20 cellular contexts compared by ENCODE assay signal in the genomic region with DNA sequence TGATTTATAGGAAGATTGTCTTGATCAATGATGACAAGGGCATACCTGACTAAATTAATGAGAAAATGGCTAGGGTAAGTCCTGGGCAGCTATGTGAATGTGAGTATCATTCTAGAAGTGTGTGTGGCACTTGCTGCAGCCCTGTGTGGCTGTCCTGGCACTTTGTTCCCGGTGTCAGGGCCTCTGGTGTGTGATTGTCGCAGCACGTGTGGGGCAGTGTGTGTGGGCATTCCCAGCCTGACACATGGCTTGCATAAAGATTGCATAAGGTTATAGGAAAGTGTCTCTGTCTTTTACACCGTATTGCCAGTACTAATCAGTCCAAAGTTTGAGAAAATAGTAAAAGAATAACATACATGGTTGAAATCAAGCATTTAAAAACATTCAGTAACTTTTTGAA.
A peak's percentile ranks its signal among the peaks of the same experiment; 100 is the strongest.
DNase-seq lines count a peak whose midpoint lies in the region; ATAC-seq and TF ChIP-seq lines count a peak whose summit lies in the region.
"Had no signal": no experiment of that assay in that cellular context is flagged by ENCODE, and none has a peak within 500 bp of the region (broad histone marks: within the 10 kb centered on the region; RNA-seq: fewer than 3 reads in every experiment).

No MANE protein-coding gene starts in this region.

- H3K18ac ChIP-seq in trophoblast cell (ENCODE audit: low read length): peak overlapping the region; percentile 89

- H4K12ac ChIP-seq in trophoblast cell (ENCODE audit: low read depth, low read length): no peak overlapping the region

- peaks cover 2% of the 10 kb centered on the region for H3K4me1 Mint-ChIP-seq in activated naive CD8-positive, alpha-beta T cell treated with anti-CD3 and anti-CD28 coated beads for 36 hours

- H2AK5ac ChIP-seq in trophoblast cell (ENCODE audit: low read length): no peak overlapping the region

- no peak overlapping the region for H2BK120ac ChIP-seq in trophoblast cell (ENCODE audit: insufficient read depth, low read length, poor library complexity)

- H3K4me1 ChIP-seq in GM23248 (ENCODE audit: insufficient read depth) (peaks cover 81% of the 10 kb centered on the region), trophoblast cell (ENCODE audit: control insufficient read depth in 1 of 2, insufficient read depth in 2 of 2, low read length in 2 of 2) (peaks cover 15 to 20% of the 10 kb centered on the region in 2 experiments)

- H3K23ac ChIP-seq in trophoblast cell (ENCODE audit: low read length): no peak overlapping the region

- H2BK12ac ChIP-seq in trophoblast cell (ENCODE audit: low read length): no peak overlapping the region

- WGBS in GM23248 (ENCODE audit: low coverage in 1 of 2, low lambda C conversion rate in 2 of 2, missing lambda C conversion rate in 2 of 2), 2 experiments: 79 to 85% methylated on average over 4 of the region's 4 CpGs
- no CpG with 5 or more reads among the region's 4 CpGs for WGBS in trophoblast cell (ENCODE audit: extremely low coverage, insufficient coverage, insufficient read length)

- H4K91ac ChIP-seq in trophoblast cell (ENCODE audit: low read depth, low read length): peak overlapping the region; percentile 4

- H4K8ac ChIP-seq in trophoblast cell (ENCODE audit: low read depth, low read length): no peak overlapping the region

- peaks cover 88% of the 10 kb centered on the region for H3F3A ChIP-seq in GM23248 (ENCODE audit: insufficient read depth)

- H2BK5ac ChIP-seq in trophoblast cell (ENCODE audit: low read depth, low read length, poor library complexity): peak overlapping the region; percentile 31

- H3K4ac ChIP-seq in trophoblast cell (ENCODE audit: low read depth, low read length): peak overlapping the region; percentile 95

- no peak overlapping the region for H3K4me3 Mint-ChIP-seq in activated naive CD8-positive, alpha-beta T cell treated with anti-CD3 and anti-CD28 coated beads for 36 hours

- peak; percentile 82 for ATAC-seq in left lobe of liver

- no peak for TF ChIP-seq CTCF in brain microvascular endothelial cell (IDR thresholded peaks at IDR 0.05; ENCODE audit: low read depth, low read length, missing control alignments)

- peaks cover 12% of the 10 kb centered on the region for H3K36me3 ChIP-seq in GM23248 (ENCODE audit: low read depth)
- H3K36me3 ChIP-seq in brain microvascular endothelial cell (replicated peaks): peaks cover 12% of the 10 kb centered on the region
- H3K36me3 ChIP-seq in trophoblast cell (ENCODE audit: control insufficient read depth in 1 of 2, insufficient read depth in 2 of 2, low read length in 2 of 2): no peaks in the 10 kb centered on the region
- H3K36me3 ChIP-seq: ascending aorta had no signal

- H3K27me3 ChIP-seq in GM23248 (replicated peaks; ENCODE audit: insufficient read depth) (no peaks in the 10 kb centered on the region), brain microvascular endothelial cell (replicated peaks) (no peaks in the 10 kb centered on the region), trophoblast cell (ENCODE audit: insufficient read depth, low read length) (no peaks in the 10 kb centered on the region)
- H3K27me3 ChIP-seq: ascending aorta had no signal

- DNase-seq in GM23248: no peak
- no peak for DNase-seq in brain microvascular endothelial cell
- peak; percentile 77 for DNase-seq in left lobe of liver (ENCODE audit: low spot score)
- peak in 1 of 2 donors; percentile 47 for DNase-seq in trophoblast cell
- DNase-seq in dedifferentiated amniotic fluid mesenchymal stem cell (ENCODE audit: extremely low spot score): no peak
- no peak for DNase-seq in GM19240 (ENCODE audit: insufficient read length, low spot score)
- DNase-seq in activated naive CD8-positive, alpha-beta T cell treated with anti-CD3 and anti-CD28 coated beads for 36 hours: no peak
- DNase-seq in NCI-H2029 (lab: John Stamatoyannopoulos, UW): no peak
- DNase-seq: activated CD4-positive, alpha-beta T cell treated with anti-CD3 and anti-CD28 coated beads for 4 hours; activated CD8-positive, alpha-beta memory T cell treated with anti-CD3 and anti-CD28 coated beads, Interleukin-2, amount 50 U/mL, for 4 hours; cortex of kidney; EL; erythroblast; head of caudate nucleus; NCI-H1436; NCI-H446; stimulated activated naive CD4-positive, alpha-beta T cell treated with Interleukin-2 at 50 U/mL for 16 hours; T1000 had no signal

- H3K27ac Mint-ChIP-seq in activated naive CD8-positive, alpha-beta T cell treated with anti-CD3 and anti-CD28 coated beads for 36 hours: no peak overlapping the region

- H3K4me3 ChIP-seq in GM23248 (no peak overlapping the region), brain microvascular endothelial cell (ENCODE audit: low read depth, low read length) (no peak overlapping the region), trophoblast cell (ENCODE audit: low read depth, low read length) (no peak overlapping the region)
- H3K4me3 ChIP-seq: ascending aorta had no signal

- H3K27me3 Mint-ChIP-seq in activated naive CD8-positive, alpha-beta T cell treated with anti-CD3 and anti-CD28 coated beads for 36 hours: peaks cover 21% of the 10 kb centered on the region

- H3K9me2 ChIP-seq in GM23248 (ENCODE audit: insufficient read depth): no peaks in the 10 kb centered on the region

- H3K27ac ChIP-seq in GM23248 (peak overlapping the region; percentile 41), brain microvascular endothelial cell (peak overlapping the region; percentile 18), trophoblast cell (ENCODE audit: low read depth, low read length) (no peak overlapping the region)
- H3K27ac ChIP-seq: parathyroid adenoma had no signal

- H4K20me1 ChIP-seq in GM23248 (ENCODE audit: insufficient read depth): peaks cover 44% of the 10 kb centered on the region

- H2AFZ ChIP-seq in GM23248 (no peak overlapping the region), trophoblast cell (ENCODE audit: insufficient read depth, low read length, poor library complexity) (no peak overlapping the region)
- H2AFZ ChIP-seq: parathyroid adenoma had no signal

- no peak overlapping the region for H3K4me2 ChIP-seq in GM23248 (ENCODE audit: unreplicated experiment)
- H3K4me2 ChIP-seq in trophoblast cell (ENCODE audit: low read length): no peak overlapping the region

- H3K9me3 Mint-ChIP-seq in activated naive CD8-positive, alpha-beta T cell treated with anti-CD3 and anti-CD28 coated beads for 36 hours: peaks cover 1% of the 10 kb centered on the region

- no peak overlapping the region for H3K9ac ChIP-seq in GM23248
- H3K9ac ChIP-seq in trophoblast cell (ENCODE audit: low read length): no peak overlapping the region
- H3K9ac ChIP-seq: parathyroid adenoma had no signal

- H3K9me3 ChIP-seq in GM23248 (ENCODE audit: low read depth): no peaks in the 10 kb centered on the region
- H3K9me3 ChIP-seq in trophoblast cell (ENCODE audit: insufficient read depth, low read depth, low read length): no peaks in the 10 kb centered on the region
- H3K9me3 ChIP-seq: ascending aorta had no signal

- H3K79me2 ChIP-seq in GM23248 (ENCODE audit: insufficient read depth): peaks cover 100% of the 10 kb centered on the region
- peaks cover 21% of the 10 kb centered on the region for H3K79me2 ChIP-seq in trophoblast cell (ENCODE audit: control insufficient read depth, insufficient read depth, low read length, poor library complexity)

- peaks cover 9% of the 10 kb centered on the region for H3K79me1 ChIP-seq in trophoblast cell (ENCODE audit: low read length)

- in situ Hi-C loops in GM23248 (cut with MboI) (no loop called here), brain microvascular endothelial cell (cut with HindIII; ENCODE audit: low pct_ligation_motif_present, low sequenced_read_pairs) (no loop called here)

- no peaks in the 10 kb centered on the region for H3K36me3 Mint-ChIP-seq in activated naive CD8-positive, alpha-beta T cell treated with anti-CD3 and anti-CD28 coated beads for 36 hours

- no peak overlapping the region for H3K14ac ChIP-seq in trophoblast cell (ENCODE audit: low read length)
